Comparison of ENCODE assay signal across 32 cellular contexts in genomic region chr20:44429017-44429339, GRCh38.
"Had no signal": no experiment of that assay in that cellular context is flagged by ENCODE, and none has a peak within 500 bp of the region (broad histone marks: within the 10 kb centered on the region; RNA-seq: fewer than 3 reads in every experiment).

No MANE protein-coding gene starts in this region.

- H3K4me3 ChIP-seq: coronary artery, esophagus muscularis mucosa, gastrocnemius medialis had no signal

- H3K36me3 ChIP-seq: brain microvascular endothelial cell, esophagus muscularis mucosa, gastrocnemius medialis had no signal

- H3K4me1 ChIP-seq: esophagus muscularis mucosa, foreskin keratinocyte, gastrocnemius medialis had no signal

- ATAC-seq: activated CD4-positive, CD25-positive, alpha-beta regulatory T cell treated with anti-CD3 and anti-CD28 coated beads, Interleukin-2, amount 50 U/mL, for 24 hours; activated CD8-positive, alpha-beta T cell treated with anti-CD3 and anti-CD28 coated beads for 36 hours; activated T-cell treated with anti-CD3 and anti-CD28 coated beads, Interleukin-2, amount 50 U/mL, for 4 hours; activated T-helper 17 cell treated with anti-CD3 and anti-CD28 coated beads, Interleukin-2, amount 50 U/mL, for 72 hours; effector memory CD8-positive, alpha-beta T cell; foreskin keratinocyte; gastrocnemius medialis had no signal

- H3K9me3 Mint-ChIP-seq: activated B cell treated with CpG ODN at 0.5 μM for 24 hours; activated CD8-positive, alpha-beta T cell treated with anti-CD3 and anti-CD28 coated beads for 36 hours; activated T-cell treated with anti-CD3 and anti-CD28 coated beads, Interleukin-2, amount 50 U/mL, for 4 hours; activated T-helper 17 cell treated with anti-CD3 and anti-CD28 coated beads, Interleukin-2, amount 50 U/mL, for 72 hours; central memory CD8-positive, alpha-beta T cell; effector memory CD8-positive, alpha-beta T cell had no signal

- H3K27ac ChIP-seq: brain microvascular endothelial cell, coronary artery, esophagus muscularis mucosa, foreskin keratinocyte, gastrocnemius medialis, VCaP had no signal

- H3K27ac Mint-ChIP-seq: activated B cell treated with CpG ODN at 0.5 μM for 24 hours; activated CD8-positive, alpha-beta T cell treated with anti-CD3 and anti-CD28 coated beads for 36 hours; activated naive CD8-positive, alpha-beta T cell; activated T-helper 17 cell treated with anti-CD3 and anti-CD28 coated beads, Interleukin-2, amount 50 U/mL, for 72 hours; effector memory CD8-positive, alpha-beta T cell had no signal

- H3K36me3 Mint-ChIP-seq: activated naive CD8-positive, alpha-beta T cell had no signal

- H3K9me3 ChIP-seq: esophagus muscularis mucosa, gastrocnemius medialis had no signal

- H3K4me1 Mint-ChIP-seq: activated B cell treated with CpG ODN at 0.5 μM for 24 hours; activated T-helper 17 cell treated with anti-CD3 and anti-CD28 coated beads, Interleukin-2, amount 50 U/mL, for 72 hours; central memory CD8-positive, alpha-beta T cell had no signal

- H3K27me3 ChIP-seq: brain microvascular endothelial cell had no signal

- H3K4me3 Mint-ChIP-seq: activated B cell treated with CpG ODN at 0.5 μM for 24 hours; activated CD8-positive, alpha-beta T cell treated with anti-CD3 and anti-CD28 coated beads for 36 hours; activated naive CD8-positive, alpha-beta T cell; activated T-cell treated with anti-CD3 and anti-CD28 coated beads, Interleukin-2, amount 50 U/mL, for 4 hours; activated T-helper 17 cell treated with anti-CD3 and anti-CD28 coated beads, Interleukin-2, amount 50 U/mL, for 72 hours; central memory CD8-positive, alpha-beta T cell; effector memory CD8-positive, alpha-beta T cell had no signal

- FAIRE-seq: astrocyte, bronchial epithelial cell had no signal

- DNase-seq: activated B cell treated with CpG ODN at 0.5 μM for 24 hours; activated CD4-positive, alpha-beta T cell treated with anti-CD3 and anti-CD28 coated beads for 48 hours; activated CD4-positive, alpha-beta T cell treated with anti-CD3 and anti-CD28 coated beads, Interleukin-2, amount 50 U/mL, for 1 hour; activated CD4-positive, alpha-beta T cell treated with anti-CD3 and anti-CD28 coated beads, Interleukin-2, amount 50 U/mL, for 48 hours; activated CD8-positive, alpha-beta memory T cell treated with anti-CD3 and anti-CD28 coated beads for 24 hours; activated CD8-positive, alpha-beta T cell treated with anti-CD3 and anti-CD28 coated beads for 36 hours; activated effector memory CD4-positive, alpha-beta T cell treated with Interleukin-2 at 50 U/mL for 16 hours; activated gamma-delta T cell treated with Interleukin-2 at 50 U/mL for 16 hours; activated naive CD4-positive, alpha-beta T cell treated with anti-CD3 and anti-CD28 coated beads, Interleukin-2, amount 50 U/mL, for 16 hours; activated naive CD4-positive, alpha-beta T cell treated with Interleukin-2 at 50 U/mL for 16 hours; activated T-cell treated with anti-CD3 and anti-CD28 coated beads, Interleukin-2, amount 50 U/mL, for 4 hours; amniotic stem cell; anterior cingulate cortex; brain microvascular endothelial cell; dermis blood vessel endothelial cell; effector CD4-positive, alpha-beta T cell; effector memory CD8-positive, alpha-beta T cell; erythroblast; foreskin keratinocyte; gastrocnemius medialis; glutamatergic neuron; T-helper 1 cell; T-helper 2 cell had no signal
